Comparison of ENCODE assay signal across 8 cellular contexts in the genomic region with DNA sequence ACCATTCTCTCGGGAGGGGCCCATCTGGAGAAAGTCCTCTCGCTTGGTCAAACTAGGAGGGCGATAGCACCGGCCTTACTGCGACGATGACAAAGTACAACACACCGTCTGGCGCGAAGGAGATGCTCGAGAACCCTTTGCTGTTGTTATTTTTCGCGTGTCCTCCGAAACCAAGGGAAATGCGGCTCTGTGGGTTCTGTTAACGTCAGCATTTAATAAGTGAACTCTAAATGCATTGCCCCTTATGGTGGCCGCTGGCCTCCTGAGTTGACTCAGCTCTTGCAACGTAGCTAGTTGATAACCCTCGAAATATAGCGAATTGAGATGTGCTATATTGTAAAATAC. TPM values are rescaled to one million over a fixed set of nuclear protein-coding genes. Genes with fewer than 3 reads are reported as not detected.
DNase-seq lines count a peak whose midpoint lies in the region; ATAC-seq and TF ChIP-seq lines count a peak whose summit lies in the region.

No MANE protein-coding gene starts in this region.

- no peaks in the 10 kb centered on the region for H3K9me2 ChIP-seq in GM23248 (ENCODE audit: insufficient read depth)
- H3K9me2 ChIP-seq in SK-N-SH, result no peaks in the 10 kb centered on the region

- DNase-seq in CD4-positive, alpha-beta T cell, result peak in 7 of 10 experiments; percentile 5 to 46 (median 23)
- DNase-seq in GM23248 (peak; percentile 77), SK-N-SH (no peak)
- peak in 2 of 3 donors; percentile 5 to 18 for DNase-seq in effector memory CD4-positive, alpha-beta T cell

- peaks cover 22% of the 10 kb centered on the region for H3K36me3 Mint-ChIP-seq in CD4-positive, alpha-beta T cell (ENCODE audit: low read depth)

- no peak for TF ChIP-seq RAD21 in SK-N-SH (IDR thresholded peaks at IDR 0.05; ENCODE audit: low read length)

- no peaks in the 10 kb centered on the region for H4K20me1 ChIP-seq in GM23248 (ENCODE audit: insufficient read depth)
- H4K20me1 ChIP-seq in SK-N-SH (ENCODE audit: insufficient read depth), result no peaks in the 10 kb centered on the region

- peak; percentile 5 for ATAC-seq in CD4-positive, alpha-beta T cell (ENCODE audit: poor library complexity)
- ATAC-seq in HG03280 (IDR thresholded peaks at IDR 0.05; ENCODE audit: unreplicated experiment) (no peak), GM21390 (IDR thresholded peaks at IDR 0.05; ENCODE audit: unreplicated experiment) (no peak), HG03521 (IDR thresholded peaks at IDR 0.05; ENCODE audit: unreplicated experiment) (no peak)

- peak overlapping the region; percentile 99 for H3K27ac ChIP-seq in CD4-positive, alpha-beta T cell (ENCODE audit: low read depth, low read length)
- H3K27ac ChIP-seq in GM23248, result peak overlapping the region; percentile 87
- H3K27ac ChIP-seq in SK-N-SH (ENCODE audit: low read depth in 2 of 2, low read length in 1 of 2), result peak overlapping the region; percentile 93 to 96
- H3K27ac ChIP-seq in effector memory CD4-positive, alpha-beta T cell (ENCODE audit: insufficient read depth, low read length, poor library complexity, severe bottlenecking), result peak overlapping the region; percentile 96

- TF ChIP-seq CTCF in CD4-positive, alpha-beta T cell (IDR thresholded peaks at IDR 0.05), result no peak
- no peak for TF ChIP-seq CTCF in SK-N-SH (IDR thresholded peaks at IDR 0.05)

- peaks cover 18% of the 10 kb centered on the region for H3K4me1 ChIP-seq in GM23248 (ENCODE audit: insufficient read depth)
- H3K4me1 ChIP-seq in SK-N-SH (ENCODE audit: control insufficient read depth in 1 of 2, insufficient read depth in 2 of 2, low read depth in 1 of 2, low read length in 1 of 2), result peaks cover 11 to 14% of the 10 kb centered on the region in 2 experiments; a peak in 2 of 4 replicates
- H3K4me1 ChIP-seq in effector memory CD4-positive, alpha-beta T cell (ENCODE audit: control insufficient read depth, insufficient read depth, low read length, poor library complexity, severe bottlenecking), result peaks cover 20% of the 10 kb centered on the region
- H3K4me1 ChIP-seq in mucosa of stomach (ENCODE audit: control insufficient read depth, insufficient read depth, low read length), result peaks cover 15% of the 10 kb centered on the region

- H3K27me3 ChIP-seq in CD4-positive, alpha-beta T cell (ENCODE audit: control insufficient read depth, insufficient read depth, low read length), result no peaks in the 10 kb centered on the region
- H3K27me3 ChIP-seq in GM23248 (replicated peaks; ENCODE audit: insufficient read depth), result no peaks in the 10 kb centered on the region
- no peaks in the 10 kb centered on the region for H3K27me3 ChIP-seq in SK-N-SH (ENCODE audit: insufficient read depth)
- no peaks in the 10 kb centered on the region for H3K27me3 ChIP-seq in effector memory CD4-positive, alpha-beta T cell (replicated peaks; ENCODE audit: control insufficient read depth, insufficient read depth, low read length, poor library complexity, severe bottlenecking)
- H3K27me3 ChIP-seq in mucosa of stomach (ENCODE audit: control insufficient read depth, insufficient read depth, low read length), result no peaks in the 10 kb centered on the region

- no peaks in the 10 kb centered on the region for H3K27me3 Mint-ChIP-seq in CD4-positive, alpha-beta T cell

- H3K9me3 Mint-ChIP-seq in CD4-positive, alpha-beta T cell, result no peaks in the 10 kb centered on the region

- no peaks in the 10 kb centered on the region for H3K9me3 ChIP-seq in CD4-positive, alpha-beta T cell (ENCODE audit: control insufficient read depth, low read length)
- H3K9me3 ChIP-seq in GM23248 (ENCODE audit: low read depth) (no peaks in the 10 kb centered on the region), SK-N-SH (no peaks in the 10 kb centered on the region), mucosa of stomach (ENCODE audit: control insufficient read depth, low read length) (no peaks in the 10 kb centered on the region)
- no peaks in the 10 kb centered on the region for H3K9me3 ChIP-seq in effector memory CD4-positive, alpha-beta T cell (ENCODE audit: control insufficient read depth, low read length)

- peak overlapping the region; percentile 92 for H3K9ac ChIP-seq in GM23248
- peak overlapping the region; percentile 95 for H3K9ac ChIP-seq in SK-N-SH
- peak overlapping the region; percentile 94 for H3K9ac ChIP-seq in mucosa of stomach (ENCODE audit: low read length)

- intact Hi-C loops in CD4-positive, alpha-beta T cell (cut with DNase I, micrococcal nuclease), result loop anchor here (1.0 to 10.0 kb wide), 10 partner anchors 110 to 1960 kb away; a partner anchor contains a TSS

- TF ChIP-seq EP300 in SK-N-SH (IDR thresholded peaks at IDR 0.05; ENCODE audit: borderline replicate concordance in 1 of 2, low read depth in 1 of 2, low read length in 1 of 2), result no peak

- WGBS in GM23248 (ENCODE audit: low coverage in 1 of 2, low lambda C conversion rate in 2 of 2, missing lambda C conversion rate in 2 of 2), 2 experiments, result 1 to 2% methylated on average over 19 of the region's 19 CpGs
- WGBS in SK-N-SH (ENCODE audit: low lambda C conversion rate), result under 1% methylated on average over 14 of the region's 19 CpGs

- in situ Hi-C loops in GM23248 (cut with MboI), result no loop called here

- H3K36me3 ChIP-seq in GM23248 (ENCODE audit: low read depth) (no peaks in the 10 kb centered on the region), SK-N-SH (replicated peaks in 1 of 2; ENCODE audit: control insufficient read depth in 1 of 2, insufficient read depth in 2 of 2, low read length in 1 of 2) (peaks cover 0 to 12% of the 10 kb centered on the region in 2 experiments), mucosa of stomach (ENCODE audit: control insufficient read depth, insufficient read depth, low read length) (no peaks in the 10 kb centered on the region)
- H3K36me3 ChIP-seq in effector memory CD4-positive, alpha-beta T cell (ENCODE audit: control insufficient read depth, insufficient read depth, low read length), result no peaks in the 10 kb centered on the region

- H2AFZ ChIP-seq in GM23248 (peak overlapping the region; percentile 91), SK-N-SH (ENCODE audit: low read depth) (peak overlapping the region; percentile 91)

- CTCF ChIA-PET in CD4-positive, alpha-beta T cell (lab: Charles Lee), result interaction anchor here (0.5 to 2.4 kb wide), 26 partner anchors 8 to 1435 kb away, joined by 3 to 21 read pairs (median 4); a partner anchor contains a TSS
- CTCF ChIA-PET in SK-N-SH (lab: Yijun Ruan, JAX), result interaction anchor here (0.9 to 4.4 kb wide), 35 partner anchors 9 to 510 kb away, joined by 3 to 40 read pairs (median 5); a partner anchor contains a TSS

- peak overlapping the region; percentile 98 for H3K27ac Mint-ChIP-seq in CD4-positive, alpha-beta T cell

- H3K4me3 ChIP-seq in GM23248 (peak overlapping the region; percentile 83), SK-N-SH (ENCODE audit: low read depth in 2 of 2, low read length in 1 of 2) (peak overlapping the region; percentile 88), mucosa of stomach (ENCODE audit: low read length) (peak overlapping the region; percentile 48)
- peak overlapping the region; percentile 67 for H3K4me3 ChIP-seq in effector memory CD4-positive, alpha-beta T cell (ENCODE audit: insufficient read depth, low read depth, low read length, poor library complexity, severe bottlenecking)

- H3F3A ChIP-seq in GM23248 (ENCODE audit: insufficient read depth), result peaks cover 14% of the 10 kb centered on the region
- H3F3A ChIP-seq in SK-N-SH (replicated peaks; ENCODE audit: insufficient read depth), result peaks cover 17% of the 10 kb centered on the region

- H3K4me3 Mint-ChIP-seq in CD4-positive, alpha-beta T cell, result peak overlapping the region; percentile 99

- H3K4me2 ChIP-seq in GM23248 (ENCODE audit: unreplicated experiment) (peak overlapping the region; percentile 86), SK-N-SH (peak overlapping the region; percentile 83)

- peaks cover 39% of the 10 kb centered on the region for H3K79me2 ChIP-seq in GM23248 (ENCODE audit: insufficient read depth)
- H3K79me2 ChIP-seq in SK-N-SH (ENCODE audit: insufficient read depth), result peaks cover 37% of the 10 kb centered on the region

- peaks cover 30% of the 10 kb centered on the region for H3K4me1 Mint-ChIP-seq in CD4-positive, alpha-beta T cell (ENCODE audit: low read depth)

- POLR2A ChIA-PET in CD4-positive, alpha-beta T cell (lab: Charles Lee), result interaction anchor here (0.6 to 3.6 kb wide), 43 partner anchors 9 to 1843 kb away, joined by 3 to 126 read pairs (median 8); a partner anchor contains a TSS
- POLR2A ChIA-PET in SK-N-SH (lab: Yijun Ruan, JAX), result interaction anchor here (0.8 to 2.8 kb wide), 12 partner anchors 9 to 413 kb away, joined by 3 to 34 read pairs (median 4); a partner anchor contains a TSS

TF ChIP-seq in SK-N-SH, 30 proteins besides CTCF, POLR2A, EP300 and RAD21 (continues in another document):
- TF ChIP-seq, protein P1, sequence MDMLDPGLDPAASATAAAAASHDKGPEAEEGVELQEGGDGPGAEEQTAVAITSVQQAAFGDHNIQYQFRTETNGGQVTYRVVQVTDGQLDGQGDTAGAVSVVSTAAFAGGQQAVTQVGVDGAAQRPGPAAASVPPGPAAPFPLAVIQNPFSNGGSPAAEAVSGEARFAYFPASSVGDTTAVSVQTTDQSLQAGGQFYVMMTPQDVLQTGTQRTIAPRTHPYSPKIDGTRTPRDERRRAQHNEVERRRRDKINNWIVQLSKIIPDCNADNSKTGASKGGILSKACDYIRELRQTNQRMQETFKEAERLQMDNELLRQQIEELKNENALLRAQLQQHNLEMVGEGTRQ (IDR thresholded peaks at IDR 0.05; ENCODE audit: borderline replicate concordance, low read depth, low read length), result no peak
- TF ChIP-seq, protein P2, sequence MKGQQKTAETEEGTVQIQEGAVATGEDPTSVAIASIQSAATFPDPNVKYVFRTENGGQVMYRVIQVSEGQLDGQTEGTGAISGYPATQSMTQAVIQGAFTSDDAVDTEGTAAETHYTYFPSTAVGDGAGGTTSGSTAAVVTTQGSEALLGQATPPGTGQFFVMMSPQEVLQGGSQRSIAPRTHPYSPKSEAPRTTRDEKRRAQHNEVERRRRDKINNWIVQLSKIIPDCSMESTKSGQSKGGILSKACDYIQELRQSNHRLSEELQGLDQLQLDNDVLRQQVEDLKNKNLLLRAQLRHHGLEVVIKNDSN (IDR thresholded peaks at IDR 0.05; ENCODE audit: borderline replicate concordance, low read depth), result no peak
- no peak for TF ChIP-seq POLR2AphosphoS5 (IDR thresholded peaks at IDR 0.05; ENCODE audit: low read depth, low read length)

RNA-seq across cellular contexts. Expression of a gene that starts 0.6 kb away (rescaled TPM):
- total RNA-seq in CD4-positive, alpha-beta T cell, result 10 to 100 TPM; 77.2 to 82.7 TPM
- 66.6 TPM in 2 replicates for total RNA-seq in GM23248 (2014; rRNA removed; shearing (Covaris generic))
- 127 and 133 TPM in 2 replicates for polyA plus RNA-seq in GM23248 (2016; fragmentation: Nextera tagmentation; extraction: Ambion mirVana)
- 26.4 and 44.1 TPM in 2 replicates for polyA plus RNA-seq in SK-N-SH (2012; rRNA removed)
- polyA plus RNA-seq in SK-N-SH (2012; cell fraction: cytosol; rRNA removed), result 19.1 and 35.3 TPM in 2 replicates
- 32.6 and 83.8 TPM in 2 replicates for polyA plus RNA-seq in SK-N-SH (2012; cell fraction: nucleus; rRNA removed)

RNA-seq across cellular contexts. Expression of a gene that starts 13.5 kb away (rescaled TPM):
- 10 to 100 TPM; 17.4 to 20.1 TPM for total RNA-seq in CD4-positive, alpha-beta T cell
- 6.6 TPM in 1 of 2 replicates, not detected in the other for total RNA-seq in GM23248 (2014; rRNA removed; shearing (Covaris generic))
- polyA plus RNA-seq in GM23248 (2016; fragmentation: Nextera tagmentation; extraction: Ambion mirVana), result 0.28 and 1.7 TPM in 2 replicates
- polyA plus RNA-seq in SK-N-SH (2012; rRNA removed), result 5.6 and 6.6 TPM in 2 replicates
- polyA plus RNA-seq in SK-N-SH (2012; cell fraction: cytosol; rRNA removed), result 4.9 and 5.3 TPM in 2 replicates
- polyA plus RNA-seq in SK-N-SH (2012; cell fraction: nucleus; rRNA removed), result 10.9 and 17.6 TPM in 2 replicates
